In the genomic region with DNA sequence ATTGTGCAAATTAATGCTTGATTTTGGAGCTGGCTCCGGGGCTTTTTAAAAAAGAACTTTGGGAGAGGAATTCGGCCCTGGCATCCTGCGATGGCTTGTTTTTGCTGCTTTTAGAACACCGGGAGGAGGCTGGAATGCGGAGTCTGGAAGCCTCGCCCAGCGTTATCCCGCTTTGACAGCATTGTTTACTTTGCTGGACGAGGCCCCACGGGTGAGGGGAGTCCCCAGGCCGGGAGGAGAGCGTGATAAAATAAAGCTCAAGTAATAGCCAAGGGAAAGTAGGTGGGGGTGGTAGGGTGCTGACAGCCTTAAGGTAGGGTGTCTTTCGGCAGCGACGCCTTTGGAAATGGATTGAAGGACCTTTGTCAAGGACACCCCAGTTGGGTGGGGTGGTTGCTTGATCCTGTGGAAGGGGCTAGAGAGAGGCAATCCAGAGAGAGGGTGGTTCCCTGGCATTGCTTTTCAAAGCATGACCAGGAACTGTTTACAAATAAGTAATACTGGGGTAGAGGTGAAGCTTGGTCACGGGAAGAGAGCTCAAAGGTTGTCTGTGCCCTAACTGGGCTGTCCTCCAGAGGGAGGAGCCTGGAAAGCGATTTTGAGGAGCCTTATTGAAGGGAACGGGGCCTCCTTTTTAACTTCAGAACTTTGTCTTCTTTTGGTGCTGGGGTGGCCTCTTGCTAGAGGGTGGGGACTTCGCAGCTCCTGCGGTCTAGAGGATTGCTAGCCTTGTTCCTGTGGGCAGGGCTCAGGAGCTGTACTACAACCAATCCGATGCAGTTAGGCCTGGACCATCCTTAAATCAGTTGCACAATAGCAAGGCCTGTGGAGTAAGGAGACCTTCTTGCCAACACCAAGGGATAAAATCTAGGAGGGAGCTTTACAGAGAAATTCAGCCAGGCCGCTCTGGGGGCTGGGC, we compare ENCODE assay signal across 8 cellular contexts. TPM values are rescaled to one million over a fixed set of nuclear protein-coding genes. Genes with fewer than 3 reads are reported as not detected.
DNase-seq lines count a peak whose midpoint lies in the region; ATAC-seq and TF ChIP-seq lines count a peak whose summit lies in the region.

No MANE protein-coding gene starts in this region.

- no CpG with 5 or more reads among the region's 22 CpGs for WGBS in mesendoderm (ENCODE audit: extremely low coverage, insufficient coverage, low lambda C conversion rate)

- H4K20me1 ChIP-seq in Loucy (ENCODE audit: insufficient read depth, low read length, poor library complexity, severe bottlenecking), result peaks cover 46% of the 10 kb centered on the region

- ATAC-seq in GM18870 (IDR thresholded peaks at IDR 0.05; ENCODE audit: unreplicated experiment) (peak; percentile 46), HG02610 (IDR thresholded peaks at IDR 0.05; ENCODE audit: unreplicated experiment) (no peak)

- H3K36me3 Mint-ChIP-seq in endothelial cell (ENCODE audit: low read depth, unreplicated experiment), result peaks cover 15% of the 10 kb centered on the region

- H2BK15ac ChIP-seq in mesendoderm (replicated peaks; ENCODE audit: low read depth), result no peak overlapping the region

- peak overlapping the region; percentile 99 for H3K56ac ChIP-seq in mesendoderm (ENCODE audit: low read length)

- no peaks in the 10 kb centered on the region for H3K27me3 ChIP-seq in AG04450 (ENCODE audit: control insufficient read depth, insufficient read depth, low read length)
- no peaks in the 10 kb centered on the region for H3K27me3 ChIP-seq in Loucy (ENCODE audit: insufficient read depth, low read length, poor library complexity, severe bottlenecking)
- no peaks in the 10 kb centered on the region for H3K27me3 ChIP-seq in mesendoderm (ENCODE audit: insufficient read depth, low read length, poor library complexity)

- H3K79me2 ChIP-seq in Loucy (ENCODE audit: insufficient read depth, low read length) (peaks cover 51% of the 10 kb centered on the region), mesendoderm (ENCODE audit: control insufficient read depth, insufficient read depth, low read length) (peaks cover 38% of the 10 kb centered on the region)

- CTCF ChIA-PET in AG04450 (lab: Charles Lee), result interaction anchor here (0.6 to 3.0 kb wide), 5 partner anchors 41 to 1819 kb away, joined by 4 to 19 read pairs (median 7); a partner anchor contains a TSS

- H3K4me3 Mint-ChIP-seq in endothelial cell (ENCODE audit: unreplicated experiment), result peak overlapping the region; percentile 99

- peak overlapping the region; percentile 82 for H3K27ac ChIP-seq in AG04450 (ENCODE audit: low read depth, low read length)
- H3K27ac ChIP-seq in mesendoderm (ENCODE audit: low read depth, low read length), result no peak overlapping the region
- peak overlapping the region; percentile 81 for H3K27ac ChIP-seq in substantia nigra (ENCODE audit: low read depth, low read length, poor library complexity, severe bottlenecking)

- peaks cover 12% of the 10 kb centered on the region for H3K27me3 Mint-ChIP-seq in endothelial cell (ENCODE audit: unreplicated experiment)

- H3F3A ChIP-seq in Loucy (ENCODE audit: low read depth), result no peaks in the 10 kb centered on the region

- H3K36me3 ChIP-seq in Loucy (ENCODE audit: insufficient read depth, low read length) (no peaks in the 10 kb centered on the region), mesendoderm (ENCODE audit: control insufficient read depth, insufficient read depth, low read length) (no peaks in the 10 kb centered on the region)

- H3K4me2 ChIP-seq in Loucy (ENCODE audit: low read depth, low read length, poor library complexity, severe bottlenecking) (peak overlapping the region; percentile 91), mesendoderm (ENCODE audit: low read length) (peak overlapping the region; percentile 100)

- no peaks in the 10 kb centered on the region for H3K9me2 ChIP-seq in Loucy (replicated peaks; ENCODE audit: low read depth, low read length)

- H2AFZ ChIP-seq in Loucy (ENCODE audit: low read length), result no peak overlapping the region

- peaks cover 11% of the 10 kb centered on the region for H3K79me1 ChIP-seq in mesendoderm (ENCODE audit: low read length)

- POLR2A ChIA-PET in AG04450 (lab: Yijun Ruan, JAX), result interaction anchor here (0.7 to 3.2 kb wide), 10 partner anchors 13 to 258 kb away, joined by 3 to 31 read pairs (median 4); a partner anchor contains a TSS

- H3K4me1 Mint-ChIP-seq in endothelial cell (ENCODE audit: unreplicated experiment), result peaks cover 37% of the 10 kb centered on the region

- H3K9me3 ChIP-seq in AG04450 (ENCODE audit: control insufficient read depth, insufficient read depth, low read length), result no peaks in the 10 kb centered on the region
- no peaks in the 10 kb centered on the region for H3K9me3 ChIP-seq in Loucy (ENCODE audit: insufficient read depth, low read depth, low read length)

- TF ChIP-seq CTCF in AG04450 (IDR thresholded peaks at IDR 0.05; ENCODE audit: low read depth, low read length), result no peak
- no peak for TF ChIP-seq CTCF in Loucy (conservative IDR thresholded peaks at IDR 0.05; ENCODE audit: low read length)
- no peak for TF ChIP-seq CTCF in endothelial cell (IDR thresholded peaks at IDR 0.05; ENCODE audit: unreplicated experiment)

- no peak overlapping the region for H4K8ac ChIP-seq in mesendoderm (ENCODE audit: low read depth, low read length)

- H4K5ac ChIP-seq in mesendoderm (ENCODE audit: low read length), result no peak overlapping the region

- H3K4me3 ChIP-seq in AG04450 (ENCODE audit: low read depth, low read length) (peak overlapping the region; percentile 91), Loucy (ENCODE audit: low read length, poor library complexity, severe bottlenecking) (peak overlapping the region; percentile 84), mesendoderm (ENCODE audit: low read length) (peak overlapping the region; percentile 52)

- H3K9ac ChIP-seq in Loucy (ENCODE audit: low read depth, low read length, poor library complexity, severe bottlenecking), result peak overlapping the region; percentile 83
- H3K9ac ChIP-seq in mesendoderm (ENCODE audit: low read length), result peak overlapping the region; percentile 83

- no peak overlapping the region for H3K18ac ChIP-seq in mesendoderm (ENCODE audit: low read length)

- no peak overlapping the region for H2AK5ac ChIP-seq in mesendoderm (ENCODE audit: low read length)

- H3K4me1 ChIP-seq in Loucy (ENCODE audit: insufficient read depth, low read length, poor library complexity, severe bottlenecking) (peaks cover 30% of the 10 kb centered on the region), mesendoderm (ENCODE audit: control insufficient read depth, low read depth, low read length) (peaks cover 4% of the 10 kb centered on the region)

- H2BK120ac ChIP-seq in mesendoderm (ENCODE audit: low read depth, low read length), result no peak overlapping the region

- H3K4ac ChIP-seq in mesendoderm (ENCODE audit: low read depth, low read length), result no peak overlapping the region

- H3K23ac ChIP-seq in mesendoderm (ENCODE audit: low read length), result peak overlapping the region; percentile 98

- peak; percentile 85 for DNase-seq in AG04450 (ENCODE audit: low read depth, low spot score)
- DNase-seq in activated CD4-positive, alpha-beta T cell treated with anti-CD3 and anti-CD28 coated beads for 48 hours, result peak; percentile 32
- DNase-seq in endothelial cell (ENCODE audit: low spot score), result peak; percentile 39
- peak; percentile 79 for DNase-seq in mesendoderm
- peak in 38 of 49 donors; percentile 7 to 76 (median 49) for DNase-seq in substantia nigra (lab: John Stamatoyannopoulos, UW)

- H3K27ac Mint-ChIP-seq in endothelial cell (ENCODE audit: unreplicated experiment), result peak overlapping the region; percentile 96

- H2BK5ac ChIP-seq in mesendoderm (ENCODE audit: low read length), result no peak overlapping the region

- H3K9me3 Mint-ChIP-seq in endothelial cell (ENCODE audit: unreplicated experiment), result no peaks in the 10 kb centered on the region

RNA-seq across cellular contexts. Expression of a gene that starts 1.2 kb away (rescaled TPM):
- polyA plus RNA-seq in AG04450 (2011; rRNA removed), result 27.3 and 31.2 TPM in 2 replicates
- polyA minus RNA-seq in AG04450 (2011; rRNA and poly(A)+ RNA removed), result 33.4 and 44.4 TPM in 2 replicates
- 146 TPM for total RNA-seq in endothelial cell (ENCODE audit: unreplicated experiment)
- 106 TPM for polyA plus RNA-seq in mesendoderm (2013, experiment 1 of 2)
- polyA plus RNA-seq in mesendoderm (2013, experiment 2 of 2), result 104 TPM

RNA-seq across cellular contexts. Expression of a gene that starts 22.7 kb away (rescaled TPM):
- polyA plus RNA-seq in AG04450 (2011; rRNA removed), result 12.3 and 13.8 TPM in 2 replicates
- 6.6 and 13.3 TPM in 2 replicates for polyA minus RNA-seq in AG04450 (2011; rRNA and poly(A)+ RNA removed)
- 9.2 TPM for total RNA-seq in endothelial cell (ENCODE audit: unreplicated experiment)
- 7.1 TPM for polyA plus RNA-seq in mesendoderm (2013, experiment 1 of 2)
- polyA plus RNA-seq in mesendoderm (2013, experiment 2 of 2), result 7.8 TPM

RNA-seq across cellular contexts. Expression of a gene that starts 36.3 kb away (rescaled TPM):
- polyA plus RNA-seq in AG04450 (2011; rRNA removed), result not detected in 2 replicates
- polyA minus RNA-seq in AG04450 (2011; rRNA and poly(A)+ RNA removed), result not detected in 2 replicates
- total RNA-seq in endothelial cell (ENCODE audit: unreplicated experiment), result 1.5 TPM
- polyA plus RNA-seq in mesendoderm (2013, experiment 1 of 2), result 318 TPM
- polyA plus RNA-seq in mesendoderm (2013, experiment 2 of 2), result 312 TPM

Comparison
In these comparisons a context has a peak if more than half of its experiments do, and no peak if none do; other contexts are left out.
1. DNase-seq: peak in every context shown above with its lines; median percentile 85 in AG04450; 79 in mesendoderm; 49 in substantia nigra; 39 in endothelial cell; 32 in activated CD4-positive, alpha-beta T cell treated with anti-CD3 and anti-CD28 coated beads for 48 hours.